ENCODE assay signal across 29 cellular contexts in the genomic region with DNA sequence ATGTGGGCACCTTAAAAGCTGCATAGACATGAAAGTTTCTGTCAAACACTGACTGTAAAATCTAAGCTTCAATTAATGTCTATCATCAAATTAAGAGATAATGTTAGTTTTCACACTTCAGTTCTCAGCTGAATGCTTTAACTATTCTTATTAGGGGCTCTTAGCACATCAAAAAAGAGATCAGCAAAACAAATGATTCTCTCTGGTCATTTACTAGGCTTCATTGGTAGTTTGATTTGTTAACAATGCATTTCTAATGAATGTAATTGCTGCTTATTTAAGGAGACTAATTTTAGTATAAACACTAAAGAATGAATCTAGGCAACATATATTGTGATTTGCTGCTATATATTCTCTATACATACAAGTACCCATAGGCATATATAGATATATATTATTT.
"Had no signal": no experiment of that assay in that cellular context is flagged by ENCODE, and none has a peak within 500 bp of the region (broad histone marks: within the 10 kb centered on the region; RNA-seq: fewer than 3 reads in every experiment).

No MANE protein-coding gene starts in this region.

- H3K27ac ChIP-seq: stomach, suprapubic skin, testis, thoracic aorta, thyroid gland, tibial artery, tibial nerve, transverse colon, upper lobe of left lung, upper lobe of right lung, uterus, vagina had no signal

- H3K4me1 ChIP-seq: stomach, suprapubic skin, testis, thyroid gland, tibial artery, tibial nerve, transverse colon, upper lobe of left lung, upper lobe of right lung, uterus, vagina had no signal

- H3K27me3 ChIP-seq: stomach, suprapubic skin, testis, thyroid gland, tibial artery, tibial nerve, transverse colon, upper lobe of left lung, upper lobe of right lung, uterus, vagina had no signal

- H3K4me1 Mint-ChIP-seq: stimulated activated effector memory CD8-positive, alpha-beta T cell treated with anti-CD3 and anti-CD28 coated beads, Interleukin-12 subunit alpha, Interleukin-12 subunit beta, amount 100 ng/mL, for 72 hours; stimulated activated memory B cell treated with anti-CD40 and anti-IgM and Interleukin-4, amounts not matched to agents 10 μg/mL and 1 μg/mL and 100 μg/mL, for 72 hours; stimulated activated naive B cell treated with anti-CD40 and anti-IgM and Interleukin-4, amounts not matched to agents 10 μg/mL and 1 μg/mL and 100 μg/mL, for 72 hours; stimulated activated naive CD8-positive, alpha-beta T cell treated with anti-CD3 and anti-CD28 coated beads, Interleukin-15, amount 100 ng/mL, for 72 hours had no signal

- H3K9me3 Mint-ChIP-seq: stimulated activated memory B cell treated with anti-CD40 and anti-IgM and Interleukin-4, amounts not matched to agents 10 μg/mL and 1 μg/mL and 100 μg/mL, for 72 hours; stimulated activated naive B cell treated with anti-CD40 and anti-IgM and Interleukin-4, amounts not matched to agents 10 μg/mL and 1 μg/mL and 100 μg/mL, for 72 hours; type B pancreatic cell had no signal

- H3K27me3 Mint-ChIP-seq: stimulated activated memory B cell treated with anti-CD40 and anti-IgM and Interleukin-4, amounts not matched to agents 10 μg/mL and 1 μg/mL and 100 μg/mL, for 72 hours; stimulated activated naive B cell treated with anti-CD40 and anti-IgM and Interleukin-4, amounts not matched to agents 10 μg/mL and 1 μg/mL and 100 μg/mL, for 72 hours; stimulated activated naive CD8-positive, alpha-beta T cell treated with anti-CD3 and anti-CD28 coated beads, Interleukin-15, amount 100 ng/mL, for 72 hours; stimulated activated naive CD8-positive, alpha-beta T cell treated with anti-CD3 and anti-CD28 coated beads, Interleukin-15, Interleukin-2, amounts not matched to agents 100 ng/mL and 50 ng/mL, for 24 hours had no signal

- FAIRE-seq: urothelium cell line had no signal

- H3K36me3 Mint-ChIP-seq: stimulated activated effector memory CD8-positive, alpha-beta T cell treated with anti-CD3 and anti-CD28 coated beads, Interleukin-12 subunit alpha, Interleukin-12 subunit beta, amount 100 ng/mL, for 72 hours; stimulated activated memory B cell treated with anti-CD40 and anti-IgM and Interleukin-4, amounts not matched to agents 10 μg/mL and 1 μg/mL and 100 μg/mL, for 72 hours; stimulated activated naive B cell treated with anti-CD40 and anti-IgM and Interleukin-4, amounts not matched to agents 10 μg/mL and 1 μg/mL and 100 μg/mL, for 72 hours; type B pancreatic cell had no signal

- H3K27ac Mint-ChIP-seq: stimulated activated effector memory CD8-positive, alpha-beta T cell treated with anti-CD3 and anti-CD28 coated beads, Interleukin-12 subunit alpha, Interleukin-12 subunit beta, amount 100 ng/mL, for 72 hours; stimulated activated memory B cell treated with anti-CD40 and anti-IgM and Interleukin-4, amounts not matched to agents 10 μg/mL and 1 μg/mL and 100 μg/mL, for 72 hours; stimulated activated naive B cell treated with anti-CD40 and anti-IgM and Interleukin-4, amounts not matched to agents 10 μg/mL and 1 μg/mL and 100 μg/mL, for 72 hours; stimulated activated naive CD8-positive, alpha-beta T cell treated with anti-CD3 and anti-CD28 coated beads, Interleukin-15, amount 100 ng/mL, for 72 hours; stimulated activated naive CD8-positive, alpha-beta T cell treated with anti-CD3 and anti-CD28 coated beads, Interleukin-15, Interleukin-2, amounts not matched to agents 100 ng/mL and 50 ng/mL, for 24 hours; type B pancreatic cell had no signal

- H3K36me3 ChIP-seq: stomach, suprapubic skin, thoracic aorta, thyroid gland, tibial artery, tibial nerve, transverse colon, upper lobe of left lung, upper lobe of right lung, uterus, vagina had no signal

- H3K4me3 Mint-ChIP-seq: stimulated activated effector memory CD8-positive, alpha-beta T cell treated with anti-CD3 and anti-CD28 coated beads, Interleukin-12 subunit alpha, Interleukin-12 subunit beta, amount 100 ng/mL, for 72 hours; stimulated activated memory B cell treated with anti-CD40 and anti-IgM and Interleukin-4, amounts not matched to agents 10 μg/mL and 1 μg/mL and 100 μg/mL, for 72 hours; stimulated activated naive B cell treated with anti-CD40 and anti-IgM and Interleukin-4, amounts not matched to agents 10 μg/mL and 1 μg/mL and 100 μg/mL, for 72 hours; stimulated activated naive CD8-positive, alpha-beta T cell treated with anti-CD3 and anti-CD28 coated beads, Interleukin-15, amount 100 ng/mL, for 72 hours; stimulated activated naive CD8-positive, alpha-beta T cell treated with anti-CD3 and anti-CD28 coated beads, Interleukin-15, Interleukin-2, amounts not matched to agents 100 ng/mL and 50 ng/mL, for 24 hours; type B pancreatic cell had no signal

- H3K4me3 ChIP-seq: stomach, suprapubic skin, testis, thoracic aorta, thyroid gland, tibial artery, tibial nerve, transverse colon, upper lobe of left lung, upper lobe of right lung, uterus, vagina had no signal

- H3K9me3 ChIP-seq: stomach, suprapubic skin, testis, thoracic aorta, thyroid gland, tibial artery, tibial nerve, transverse colon, upper lobe of left lung, upper lobe of right lung, uterus, vagina had no signal

- ATAC-seq: stimulated activated effector memory CD8-positive, alpha-beta T cell treated with anti-CD3 and anti-CD28 coated beads, Interleukin-12 subunit alpha, Interleukin-12 subunit beta, amount 100 ng/mL, for 72 hours; stimulated activated memory B cell treated with anti-CD40 and anti-IgM and Interleukin-4, amounts not matched to agents 10 μg/mL and 1 μg/mL and 100 μg/mL, for 72 hours; stimulated activated naive B cell treated with anti-CD40 and anti-IgM and Interleukin-4, amounts not matched to agents 10 μg/mL and 1 μg/mL and 100 μg/mL, for 72 hours; stimulated activated naive CD8-positive, alpha-beta T cell treated with anti-CD3 and anti-CD28 coated beads, Interleukin-15, amount 100 ng/mL, for 72 hours; stimulated activated naive CD8-positive, alpha-beta T cell treated with anti-CD3 and anti-CD28 coated beads, Interleukin-15, Interleukin-2, amounts not matched to agents 100 U/mL and 50 U/mL, for 24 hours; upper lobe of right lung had no signal

- DNase-seq: stimulated activated CD4-positive, alpha-beta T cell treated with anti-CD3 and anti-CD28 coated beads, Interleukin-2, amount 100 ng/mL, for 48 hours; stimulated activated CD4-positive, alpha-beta T cell treated with anti-CD3 and anti-CD28 coated beads, Interleukin-4, amount 100 ng/mL, for 1 hour; stimulated activated CD4-positive, alpha-beta T cell treated with anti-CD3 and anti-CD28 coated beads, Interleukin-4, amount 100 ng/mL, for 24 hours; stimulated activated CD4-positive, alpha-beta T cell treated with anti-CD3 and anti-CD28 coated beads, Interleukin-4, amount 100 ng/mL, for 4 hours; stimulated activated CD8-positive, alpha-beta memory T cell treated with anti-CD3 and anti-CD28 coated beads, Interleukin-4, amount 100 ng/mL, for 48 hours; stimulated activated naive B cell treated with anti-CD40 and anti-IgM and Interleukin-4, amounts not matched to agents 10 μg/mL and 1 μg/mL and 100 μg/mL, for 72 hours; stimulated activated naive CD4-positive, alpha-beta T cell; stimulated activated naive CD4-positive, alpha-beta T cell treated with Interleukin-2 at 50 U/mL for 16 hours; stimulated activated naive CD8-positive, alpha-beta T cell treated with anti-CD3 and anti-CD28 coated beads, Interleukin-15, amount 100 ng/mL, for 72 hours; stimulated activated naive CD8-positive, alpha-beta T cell treated with anti-CD3 and anti-CD28 coated beads, Interleukin-15, Interleukin-2, amounts not matched to agents 100 U/mL and 50 U/mL, for 24 hours; stomach; substantia nigra; testis; thyroid gland; tibial artery; transverse colon; trophoblast cell; upper lobe of left lung; upper lobe of right lung; uterus had no signal
